Comparison of ENCODE assay signal across 9 cellular contexts in genomic region chr18:11310476-11311086, GRCh38.
DNase-seq lines count a peak whose midpoint lies in the region; ATAC-seq, FAIRE-seq and TF ChIP-seq lines count a peak whose summit lies in the region.
"Had no signal": no experiment of that assay in that cellular context is flagged by ENCODE, and none has a peak within 500 bp of the region (broad histone marks: within the 10 kb centered on the region; RNA-seq: fewer than 3 reads in every experiment).

No MANE protein-coding gene starts in this region.

- H3K27me3 ChIP-seq in DOHH2 (ENCODE audit: control insufficient read depth, low read length) = no peaks in the 10 kb centered on the region
- H3K27me3 ChIP-seq in adipocyte (replicated peaks; ENCODE audit: control insufficient read depth, insufficient read depth, low read length) = no peaks in the 10 kb centered on the region
- H3K27me3 ChIP-seq in keratinocyte (ENCODE audit: control insufficient read depth, extremely low read depth, insufficient read depth, low read length) = no peaks in the 10 kb centered on the region
- H3K27me3 ChIP-seq: neutrophil had no signal

- no peaks in the 10 kb centered on the region for H3K9me3 ChIP-seq in DOHH2 (ENCODE audit: control insufficient read depth, insufficient read depth, low read length)
- no peaks in the 10 kb centered on the region for H3K9me3 ChIP-seq in adipocyte (ENCODE audit: control insufficient read depth, low read length)
- no peaks in the 10 kb centered on the region for H3K9me3 ChIP-seq in keratinocyte (ENCODE audit: control insufficient read depth, low read depth, low read length)
- H3K9me3 ChIP-seq: neutrophil had no signal

- ATAC-seq in GM21717 (IDR thresholded peaks at IDR 0.05; ENCODE audit: unreplicated experiment) = peak; percentile 62

- DNase-seq in NCI-H2171 (lab: John Stamatoyannopoulos, UW) = peak; percentile 2
- DNase-seq in adipocyte (ENCODE audit: low read depth) = peak; percentile 68
- DNase-seq in keratinocyte (ENCODE audit: low read depth, low spot score) = peak; percentile 5
- peak; percentile 70 for DNase-seq in urothelium cell line (ENCODE audit: low spot score)
- DNase-seq in NCI-H2029 (lab: John Stamatoyannopoulos, UW) = no peak
- no peak for DNase-seq in germinal center (ENCODE audit: low spot score)

- no peaks in the 10 kb centered on the region for H3K79me2 ChIP-seq in DOHH2 (ENCODE audit: control insufficient read depth, low read length)
- H3K79me2 ChIP-seq in keratinocyte (ENCODE audit: control insufficient read depth, insufficient read depth, low read length) = no peaks in the 10 kb centered on the region

- no peak overlapping the region for H3K4me2 ChIP-seq in DOHH2 (ENCODE audit: low read length)
- no peak overlapping the region for H3K4me2 ChIP-seq in keratinocyte (ENCODE audit: control insufficient read depth, extremely low read depth, insufficient read depth, low read depth, low read length)

- H2AFZ ChIP-seq in keratinocyte (ENCODE audit: control insufficient read depth, low read length) = no peak overlapping the region

- TF ChIP-seq CTCF in DOHH2 (IDR thresholded peaks at IDR 0.05; ENCODE audit: low read depth, low read length, poor library complexity, severe bottlenecking) (peak; percentile 65), keratinocyte (optimal IDR thresholded peaks at IDR 0.05 in 1 of 3, IDR thresholded peaks at IDR 0.05 in 1 of 3, conservative IDR thresholded peaks at IDR 0.05 in 1 of 3; ENCODE audit: extremely low read depth in 1 of 3, insufficient read depth in 2 of 3, low read length in 3 of 3) (peak; percentile 68 to 84 (median 71))

- H3K9ac ChIP-seq in adipocyte (ENCODE audit: low read length) = no peak overlapping the region
- no peak overlapping the region for H3K9ac ChIP-seq in keratinocyte (ENCODE audit: control insufficient read depth, extremely low read depth, insufficient read depth, low read length)

- no peaks in the 10 kb centered on the region for H3F3A ChIP-seq in DOHH2 (ENCODE audit: control insufficient read depth, insufficient read depth)

- H3K36me3 ChIP-seq in DOHH2 (ENCODE audit: control insufficient read depth, low read length) = no peaks in the 10 kb centered on the region
- no peaks in the 10 kb centered on the region for H3K36me3 ChIP-seq in adipocyte (ENCODE audit: control insufficient read depth, insufficient read depth, low read length, severe bottlenecking)
- no peaks in the 10 kb centered on the region for H3K36me3 ChIP-seq in keratinocyte (ENCODE audit: control insufficient read depth in 2 of 2, extremely low read depth in 1 of 2, insufficient read depth in 2 of 2, low read length in 2 of 2)
- H3K36me3 ChIP-seq: neutrophil had no signal

- H4K20me1 ChIP-seq in DOHH2 (ENCODE audit: control insufficient read depth, insufficient read depth, low read depth, low read length) (no peaks in the 10 kb centered on the region), keratinocyte (ENCODE audit: control insufficient read depth, extremely low read depth, insufficient read depth, low read length) (no peaks in the 10 kb centered on the region)

- H3K4me1 ChIP-seq in DOHH2 (ENCODE audit: control insufficient read depth, low read length) = no peaks in the 10 kb centered on the region
- peaks cover 17% of the 10 kb centered on the region for H3K4me1 ChIP-seq in adipocyte (ENCODE audit: control insufficient read depth, insufficient read depth, low read length)
- no peaks in the 10 kb centered on the region for H3K4me1 ChIP-seq in keratinocyte (ENCODE audit: control insufficient read depth, extremely low read depth, insufficient read depth, low read length)

- H3K27ac ChIP-seq in DOHH2 (ENCODE audit: low read depth, low read length) = no peak overlapping the region
- no peak overlapping the region for H3K27ac ChIP-seq in keratinocyte (ENCODE audit: control insufficient read depth, insufficient read depth, low read length)
- H3K27ac ChIP-seq: neutrophil had no signal

- dilution Hi-C loops in keratinocyte (cut with MboI; ENCODE audit: extremely low pct_ligation_motif_present, low sequenced_read_pairs) = no loop called here

- H3K9me1 ChIP-seq in keratinocyte (ENCODE audit: control insufficient read depth, extremely low read depth, insufficient read depth, low read length) = no peaks in the 10 kb centered on the region

- no peaks in the 10 kb centered on the region for H3K9me2 ChIP-seq in DOHH2 (replicated peaks; ENCODE audit: control insufficient read depth, low read length)

- FAIRE-seq in keratinocyte (lab: Jason Lieb, UNC) (no peak), urothelium cell line (lab: Jason Lieb, UNC) (no peak)

- H3K4me3 ChIP-seq in DOHH2 (ENCODE audit: low read length) (no peak overlapping the region), adipocyte (ENCODE audit: low read length) (no peak overlapping the region), keratinocyte (ENCODE audit: control insufficient read depth in 2 of 3, extremely low read depth in 1 of 3, insufficient read depth in 2 of 3, low read depth in 1 of 3, low read length in 3 of 3) (no peak overlapping the region)

Comparison
In these comparisons a context has a peak if more than half of its experiments do, and no peak if none do; other contexts are left out.
1. DNase-seq: peak in NCI-H2171 (single experiment), adipocyte (single experiment), keratinocyte (single experiment) and urothelium cell line (single experiment); none in NCI-H2029 (single experiment) and germinal center (single experiment).